ENCODE assay signal across 9 cellular contexts in genomic region chr3:148741219-148741618, GRCh38. TPM values are rescaled to one million over a fixed set of nuclear protein-coding genes. Genes with fewer than 3 reads are reported as not detected.
"Had no signal": no experiment of that assay in that cellular context is flagged by ENCODE, and none has a peak within 500 bp of the region (broad histone marks: within the 10 kb centered on the region; RNA-seq: fewer than 3 reads in every experiment).

No MANE protein-coding gene starts in this region.

- FAIRE-seq: HepG2 had no signal

- H3K36me3 ChIP-seq: HAP-1 had no signal

- H3K27ac ChIP-seq: GM23248, HL-60 had no signal

- H3K4me1 Mint-ChIP-seq: IgD-negative memory B cell had no signal

- H3K27ac Mint-ChIP-seq: IgD-negative memory B cell had no signal

- H3K36me3 Mint-ChIP-seq: IgD-negative memory B cell had no signal

- DNase-seq: GM23248, GOT3, H7 had no signal

- H3K27me3 Mint-ChIP-seq: IgD-negative memory B cell had no signal

- H3K4me3 ChIP-seq: GM23248, HAP-1 had no signal

- ATAC-seq: HCT116, HepG2 had no signal

- H3K9me3 ChIP-seq: HAP-1 had no signal

- H3K4me3 Mint-ChIP-seq: IgD-negative memory B cell had no signal

RNA-seq across cellular contexts. Expression of gene AGTR1, which starts 43.5 kb away (rescaled TPM):
- total RNA-seq: HT1080 had no signal
- polyA plus RNA-seq: IgD-negative memory B cell had no signal
